Comparison of ENCODE assay signal across 25 cellular contexts in genomic region chr11:113181094-113181493, GRCh38.
"Had no signal": no experiment of that assay in that cellular context is flagged by ENCODE, and none has a peak within 500 bp of the region (broad histone marks: within the 10 kb centered on the region; RNA-seq: fewer than 3 reads in every experiment).

No MANE protein-coding gene starts in this region.

- H3K9me3 Mint-ChIP-seq: activated CD4-positive, alpha-beta memory T cell treated with anti-CD3 and anti-CD28 coated beads for 36 hours; activated CD4-positive, alpha-beta T cell treated with anti-CD3 and anti-CD28 coated beads, Interleukin-2, amount 10 ng/mL, durations not matched to agents 24 days and 14 days; activated naive CD4-positive, alpha-beta T cell treated with anti-CD3 and anti-CD28 coated beads, Interleukin-2, amount 10 ng/mL, durations not matched to agents 7 days and 5 days; activated naive CD4-positive, alpha-beta T cell treated with anti-CD3 and anti-CD28 coated beads, Interleukin-2, amount 50 U/mL, for 72 hours; activated naive CD8-positive, alpha-beta T cell treated with anti-CD3 and anti-CD28 coated beads, Interleukin-2, amount 10 ng/mL, durations not matched to agents 7 days and 5 days; activated T-cell treated with anti-CD3 and anti-CD28 coated beads, Interleukin-2, amount 50 U/mL, for 24 hours; activated T-cell treated with anti-CD3 and anti-CD28 coated beads, Interleukin-2, amount 50 U/mL, for 72 hours had no signal

- H3K36me3 ChIP-seq: ascending aorta, breast epithelium, cardiac muscle cell, colonic mucosa had no signal

- DNase-seq: activated CD4-positive, alpha-beta memory T cell treated with anti-CD3 and anti-CD28 coated beads for 36 hours; activated CD4-positive, alpha-beta T cell treated with anti-CD3 and anti-CD28 coated beads for 36 hours; activated CD4-positive, alpha-beta T cell treated with anti-CD3 and anti-CD28 coated beads, Interleukin-2, amount 10 ng/mL, durations not matched to agents 24 days and 14 days; activated CD4-positive, CD25-positive, alpha-beta regulatory T cell; activated CD4-positive, CD25-positive, alpha-beta regulatory T cell treated with anti-CD3 and anti-CD28 coated beads, Interleukin-2, amount 50 U/mL, for 72 hours; activated CD8-positive, alpha-beta memory T cell treated with anti-CD3 and anti-CD28 coated beads, Interleukin-2, amount 50 U/mL, for 48 hours; activated CD8-positive, alpha-beta T cell treated with anti-CD3 and anti-CD28 coated beads, Interleukin-2, amount 10 ng/mL, durations not matched to agents 7 days and 5 days; activated gamma-delta T cell; activated naive CD4-positive, alpha-beta T cell; activated naive CD4-positive, alpha-beta T cell treated with anti-CD3 and anti-CD28 coated beads, Interleukin-2, amount 10 ng/mL, durations not matched to agents 7 days and 5 days; activated naive CD8-positive, alpha-beta T cell treated with anti-CD3 and anti-CD28 coated beads, Interleukin-2, amount 10 ng/mL, durations not matched to agents 7 days and 5 days; activated T-cell treated with anti-CD3 and anti-CD28 coated beads for 4 hours; activated T-cell treated with anti-CD3 and anti-CD28 coated beads, Interleukin-2, amount 50 U/mL, for 24 hours; activated T-cell treated with anti-CD3 and anti-CD28 coated beads, Interleukin-2, amount 50 U/mL, for 72 hours; central memory CD4-positive, alpha-beta T cell; cerebellar nuclear complex; colonic mucosa; effector CD8-positive, alpha-beta T cell; foreskin fibroblast; T-helper 2 cell had no signal

- H3K27me3 ChIP-seq: ascending aorta, breast epithelium, cardiac muscle cell, colonic mucosa had no signal

- H3K27ac Mint-ChIP-seq: activated CD4-positive, alpha-beta memory T cell treated with anti-CD3 and anti-CD28 coated beads for 36 hours; activated CD4-positive, alpha-beta T cell treated with anti-CD3 and anti-CD28 coated beads for 36 hours; activated CD4-positive, alpha-beta T cell treated with anti-CD3 and anti-CD28 coated beads, Interleukin-2, amount 10 ng/mL, durations not matched to agents 24 days and 14 days; activated CD8-positive, alpha-beta T cell treated with anti-CD3 and anti-CD28 coated beads, Interleukin-2, amount 10 ng/mL, durations not matched to agents 7 days and 5 days; activated naive CD4-positive, alpha-beta T cell treated with anti-CD3 and anti-CD28 coated beads, Interleukin-2, amount 10 ng/mL, durations not matched to agents 7 days and 5 days; activated naive CD4-positive, alpha-beta T cell treated with anti-CD3 and anti-CD28 coated beads, Interleukin-2, amount 50 U/mL, for 72 hours; activated naive CD8-positive, alpha-beta T cell treated with anti-CD3 and anti-CD28 coated beads, Interleukin-2, amount 10 ng/mL, durations not matched to agents 7 days and 5 days; activated T-cell treated with anti-CD3 and anti-CD28 coated beads, Interleukin-2, amount 50 U/mL, for 24 hours; activated T-cell treated with anti-CD3 and anti-CD28 coated beads, Interleukin-2, amount 50 U/mL, for 72 hours had no signal

- H3K4me1 Mint-ChIP-seq: activated CD4-positive, alpha-beta T cell treated with anti-CD3 and anti-CD28 coated beads for 36 hours; activated CD4-positive, alpha-beta T cell treated with anti-CD3 and anti-CD28 coated beads, Interleukin-2, amount 10 ng/mL, durations not matched to agents 24 days and 14 days; activated naive CD4-positive, alpha-beta T cell treated with anti-CD3 and anti-CD28 coated beads, Interleukin-2, amount 10 ng/mL, durations not matched to agents 7 days and 5 days; activated naive CD8-positive, alpha-beta T cell treated with anti-CD3 and anti-CD28 coated beads, Interleukin-2, amount 10 ng/mL, durations not matched to agents 7 days and 5 days had no signal

- H3K27ac ChIP-seq: ascending aorta, breast epithelium, cardiac muscle cell, colonic mucosa had no signal

- H3K36me3 Mint-ChIP-seq: activated CD4-positive, alpha-beta memory T cell treated with anti-CD3 and anti-CD28 coated beads for 36 hours; activated naive CD4-positive, alpha-beta T cell treated with anti-CD3 and anti-CD28 coated beads, Interleukin-2, amount 10 ng/mL, durations not matched to agents 7 days and 5 days; activated naive CD4-positive, alpha-beta T cell treated with anti-CD3 and anti-CD28 coated beads, Interleukin-2, amount 50 U/mL, for 72 hours; activated naive CD8-positive, alpha-beta T cell treated with anti-CD3 and anti-CD28 coated beads, Interleukin-2, amount 10 ng/mL, durations not matched to agents 7 days and 5 days; brain had no signal

- H3K4me1 ChIP-seq: breast epithelium, colonic mucosa had no signal

- H3K4me3 ChIP-seq: ascending aorta, breast epithelium, cardiac muscle cell, colonic mucosa had no signal

- H3K27me3 Mint-ChIP-seq: brain had no signal

- H3K4me3 Mint-ChIP-seq: activated CD4-positive, alpha-beta memory T cell treated with anti-CD3 and anti-CD28 coated beads for 36 hours; activated CD4-positive, alpha-beta T cell treated with anti-CD3 and anti-CD28 coated beads for 36 hours; activated CD4-positive, alpha-beta T cell treated with anti-CD3 and anti-CD28 coated beads, Interleukin-2, amount 10 ng/mL, durations not matched to agents 24 days and 14 days; activated CD8-positive, alpha-beta T cell treated with anti-CD3 and anti-CD28 coated beads, Interleukin-2, amount 10 ng/mL, durations not matched to agents 7 days and 5 days; activated naive CD4-positive, alpha-beta T cell treated with anti-CD3 and anti-CD28 coated beads, Interleukin-2, amount 10 ng/mL, durations not matched to agents 7 days and 5 days; activated naive CD8-positive, alpha-beta T cell treated with anti-CD3 and anti-CD28 coated beads, Interleukin-2, amount 10 ng/mL, durations not matched to agents 7 days and 5 days; activated T-cell treated with anti-CD3 and anti-CD28 coated beads, Interleukin-2, amount 50 U/mL, for 24 hours; activated T-cell treated with anti-CD3 and anti-CD28 coated beads, Interleukin-2, amount 50 U/mL, for 72 hours; brain had no signal

- H3K9me3 ChIP-seq: ascending aorta, breast epithelium, colonic mucosa had no signal
